Comparison of ENCODE assay signal across 8 cellular contexts in the genomic region with DNA sequence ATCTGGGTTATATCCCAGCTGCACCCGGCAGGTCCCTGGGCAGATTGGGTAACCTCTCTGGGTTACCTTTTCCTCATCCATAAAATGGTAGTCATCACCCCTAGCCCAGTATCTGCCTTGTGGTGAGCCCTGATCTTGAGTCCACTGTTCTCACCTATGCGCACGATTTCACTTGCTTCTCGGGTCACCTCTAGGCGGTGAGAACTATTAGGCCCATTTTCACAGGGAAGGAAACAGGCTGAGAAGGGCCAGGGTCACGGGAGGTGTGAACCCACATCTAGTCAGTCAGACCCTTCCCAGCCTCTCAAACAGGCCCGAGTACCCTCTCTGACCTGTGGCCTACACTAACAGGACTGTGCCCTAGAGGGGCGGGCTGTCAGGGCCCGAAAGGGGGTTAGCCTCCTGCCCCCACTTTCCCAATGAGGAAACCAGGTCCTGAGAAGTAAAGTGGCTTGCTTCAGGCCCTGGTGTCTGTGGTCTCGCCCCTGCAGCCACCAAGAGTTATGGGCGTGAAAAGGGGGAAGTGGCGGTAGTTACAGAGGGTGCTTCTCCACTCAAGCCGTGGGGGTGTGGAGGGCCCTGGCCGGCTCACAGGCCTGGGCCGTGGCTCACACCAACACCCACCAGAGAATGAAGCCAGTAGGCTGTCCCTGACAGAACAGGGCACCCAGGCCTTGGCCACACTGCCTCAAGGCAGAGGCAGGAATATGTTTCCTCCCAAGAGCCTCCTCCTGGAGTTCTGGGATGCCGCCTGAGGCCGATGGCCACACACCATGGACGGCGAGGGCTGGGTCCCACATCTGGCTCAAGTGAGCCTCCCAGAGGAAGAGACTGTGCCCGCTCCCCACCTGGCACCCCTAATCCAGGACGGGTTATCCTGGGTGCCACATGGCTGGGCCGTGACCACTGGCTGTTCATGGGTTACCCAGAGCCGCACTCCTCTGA. TPM values are rescaled to one million over a fixed set of nuclear protein-coding genes. Genes with fewer than 3 reads are reported as not detected.
DNase-seq lines count a peak whose midpoint lies in the region; ATAC-seq, FAIRE-seq and TF ChIP-seq lines count a peak whose summit lies in the region.

No MANE protein-coding gene starts in this region.

- TF ChIP-seq EP300 in H1 (IDR thresholded peaks at IDR 0.05; ENCODE audit: borderline replicate concordance in 1 of 2, low read depth in 2 of 2, low read length in 2 of 2): no peak

- CTCF ChIA-PET in H1 (lab: Charles Lee; ENCODE audit: partially characterized antibody): interaction anchor here (1.4 to 3.3 kb wide), 4 partner anchors 8 to 87 kb away, joined by 4 to 16 read pairs (median 8); no protein-coding TSS in a partner anchor

- H3K79me1 ChIP-seq in H1 (ENCODE audit: low read depth, low read length): no peaks in the 10 kb centered on the region

- TF ChIP-seq POLR2A in H1 (IDR thresholded peaks at IDR 0.05; ENCODE audit: control extremely low read depth in 1 of 2, low read depth in 2 of 2, low read length in 2 of 2): no peak

- H2BK5ac ChIP-seq in H1 (ENCODE audit: low read depth, low read length): no peak overlapping the region

- peak overlapping the region; percentile 66 to 83 (median 76) for H3K9ac ChIP-seq in BLaER1 treated with 17β-estradiol and CSF1 and Interleukin-3, amounts not matched to agents 10 nM and 100 nM
- H3K9ac ChIP-seq in H1 (replicated peaks in 1 of 4; ENCODE audit: extremely low read depth in 1 of 4, low read depth in 3 of 4, low read length in 3 of 4): no peak overlapping the region
- no peak overlapping the region for H3K9ac ChIP-seq in neural progenitor cell

- TF ChIP-seq CTCF in HL-60 (IDR thresholded peaks at IDR 0.05; ENCODE audit: insufficient read depth, low read length) (no peak), H1 (IDR thresholded peaks at IDR 0.05; ENCODE audit: control extremely low read depth in 1 of 3, insufficient read depth in 1 of 3, low read depth in 1 of 3, low read length in 3 of 3) (no peak), neural progenitor cell (IDR thresholded peaks at IDR 0.05) (no peak), osteocyte (IDR thresholded peaks at IDR 0.05) (no peak)

- H3K18ac ChIP-seq in H1 (ENCODE audit: extremely low read depth, low read length): no peak overlapping the region

- peak in 1 of 2 experiments; percentile 94 for DNase-seq in HL-60 (ENCODE audit: low read depth in 1 of 2, low spot score in 1 of 2)
- DNase-seq in H1 (ENCODE audit: low read depth in 1 of 2, low spot score in 2 of 2): no peak
- DNase-seq in AG08395 (ENCODE audit: low spot score): no peak
- DNase-seq in neural progenitor cell (ENCODE audit: low spot score): no peak
- no peak for DNase-seq in osteocyte (ENCODE audit: extremely low spot score, unreplicated experiment)
- no peak for DNase-seq in DMS53 (lab: John Stamatoyannopoulos, UW)

- peaks cover 23 to 98% (median 68%) of the 10 kb centered on the region in 11 experiments for H4K20me1 ChIP-seq in BLaER1 treated with 17β-estradiol and CSF1 and Interleukin-3, amounts not matched to agents 10 nM and 100 nM
- H4K20me1 ChIP-seq in H1 (replicated peaks in 1 of 2; ENCODE audit: control insufficient read depth in 1 of 2, insufficient read depth in 2 of 2, low read length in 2 of 2): no peaks in the 10 kb centered on the region
- no peaks in the 10 kb centered on the region for H4K20me1 ChIP-seq in neural progenitor cell (ENCODE audit: low read depth)

- peaks cover 13% of the 10 kb centered on the region for H3K27me3 Mint-ChIP-seq in neural progenitor cell (ENCODE audit: insufficient read depth, low read depth)
- H3K27me3 Mint-ChIP-seq in osteocyte (ENCODE audit: unreplicated experiment): no peaks in the 10 kb centered on the region

- H3K4me1 ChIP-seq in BLaER1 treated with 17β-estradiol and CSF1 and Interleukin-3, amounts not matched to agents 10 nM and 100 nM: peaks cover 88 to 98% (median 96%) of the 10 kb centered on the region in 10 experiments
- H3K4me1 ChIP-seq in H1 (replicated peaks in 1 of 4; ENCODE audit: control insufficient read depth in 3 of 4, insufficient read depth in 4 of 4, low read length in 3 of 4): peaks cover 0 to 4% (median 0%) of the 10 kb centered on the region in 4 experiments; a peak in 1 of 7 replicates
- H3K4me1 ChIP-seq in neural progenitor cell: peaks cover 6% of the 10 kb centered on the region

- H3K79me2 ChIP-seq in H1 (ENCODE audit: control insufficient read depth in 1 of 2, insufficient read depth in 2 of 2, low read length in 2 of 2) (no peaks in the 10 kb centered on the region), neural progenitor cell (ENCODE audit: low read depth) (no peaks in the 10 kb centered on the region)

- FAIRE-seq in H1 (lab: Jason Lieb, UNC): no peak

- no peaks in the 10 kb centered on the region for H3F3A ChIP-seq in neural progenitor cell (ENCODE audit: low read depth)

- H3K36me3 Mint-ChIP-seq in neural progenitor cell (no peaks in the 10 kb centered on the region), osteocyte (ENCODE audit: unreplicated experiment) (no peaks in the 10 kb centered on the region)

- H3K56ac ChIP-seq in H1 (replicated peaks; ENCODE audit: insufficient read length, low read depth, low read length): no peak overlapping the region

- no peak overlapping the region for H2BK15ac ChIP-seq in H1 (ENCODE audit: low read length)

- ATAC-seq in GM19351 (IDR thresholded peaks at IDR 0.05; ENCODE audit: unreplicated experiment): peak; percentile 72

- H4K8ac ChIP-seq in H1 (ENCODE audit: extremely low read depth, insufficient read depth, low read length): 0 out of 2 replicates have a peak overlapping the region, but pooled peaks have one; percentile 76

- peak overlapping the region in 9 of 10 experiments; percentile 7 to 62 (median 51); a peak in 12 of 20 replicates for H3K4me3 ChIP-seq in BLaER1 treated with 17β-estradiol and CSF1 and Interleukin-3, amounts not matched to agents 10 nM and 100 nM
- H3K4me3 ChIP-seq in HL-60 (replicated peaks; ENCODE audit: insufficient read depth, low read length) (no peak overlapping the region), H1 (ENCODE audit: extremely low read depth in 1 of 4, insufficient read depth in 2 of 4, low read depth in 3 of 4, low read length in 4 of 4) (no peak overlapping the region), neural progenitor cell (no peak overlapping the region)

- H2BK20ac ChIP-seq in H1 (ENCODE audit: low read length): no peak overlapping the region

- H3K4me2 ChIP-seq in BLaER1 treated with 17β-estradiol and CSF1 and Interleukin-3, amounts not matched to agents 10 nM and 100 nM: peak overlapping the region; percentile 91 to 98 (median 95)
- H3K4me2 ChIP-seq in H1 (ENCODE audit: insufficient read depth in 1 of 2, low read depth in 2 of 2, low read length in 2 of 2) (no peak overlapping the region), neural progenitor cell (no peak overlapping the region)

- WGBS in H1 (ENCODE audit: extremely low coverage in 1 of 2, insufficient coverage in 1 of 2, insufficient read length in 1 of 2, insufficient replicate concordance in 2 of 2, low coverage in 1 of 2, low lambda C conversion rate in 2 of 2, missing lambda C conversion rate in 1 of 2), 2 experiments: 89% methylated on average over 23 of the region's 23 CpGs; no CpG with 5 or more reads in 1 of the 2 experiments

- H3K4ac ChIP-seq in H1 (replicated peaks; ENCODE audit: insufficient read length, low read depth, low read length): no peak overlapping the region

- no peak for TF ChIP-seq RAD21 in H1 (IDR thresholded peaks at IDR 0.05 in 1 of 2, conservative IDR thresholded peaks at IDR 0.05 in 1 of 2; ENCODE audit: low read depth in 2 of 2, low read length in 2 of 2)

- no peaks in the 10 kb centered on the region for H3K27me3 ChIP-seq in BLaER1 treated with 17β-estradiol and CSF1 and Interleukin-3, amounts not matched to agents 10 nM and 100 nM
- H3K27me3 ChIP-seq in HL-60 (ENCODE audit: insufficient read depth, poor library complexity, severe bottlenecking) (no peaks in the 10 kb centered on the region), H1 (replicated peaks in 1 of 4; ENCODE audit: control insufficient read depth in 3 of 4, extremely low read depth in 1 of 4, insufficient read depth in 3 of 4, low read length in 3 of 4) (no peaks in the 10 kb centered on the region), neural progenitor cell (no peaks in the 10 kb centered on the region)

- H2AFZ ChIP-seq in H1 (ENCODE audit: low read length): no peak overlapping the region
- no peak overlapping the region for H2AFZ ChIP-seq in neural progenitor cell (replicated peaks)

- H2AK5ac ChIP-seq in H1 (ENCODE audit: low read depth, low read length): no peak overlapping the region

- no peak overlapping the region for H4K91ac ChIP-seq in H1 (replicated peaks; ENCODE audit: insufficient read length, low read length)

- H3K27ac ChIP-seq in BLaER1 treated with 17β-estradiol and CSF1 and Interleukin-3, amounts not matched to agents 10 nM and 100 nM: peak overlapping the region; percentile 63 to 96 (median 91)
- peak overlapping the region; percentile 64 for H3K27ac ChIP-seq in HL-60 (replicated peaks)
- no peak overlapping the region for H3K27ac ChIP-seq in H1 (ENCODE audit: low read depth, low read length)
- no peak overlapping the region for H3K27ac ChIP-seq in neural progenitor cell

- no peak overlapping the region for H4K5ac ChIP-seq in H1 (ENCODE audit: insufficient read length, low read depth, low read length)

- no peak overlapping the region for H2BK12ac ChIP-seq in H1 (ENCODE audit: low read depth, low read length)

- H3K9me3 Mint-ChIP-seq in neural progenitor cell (no peaks in the 10 kb centered on the region), osteocyte (ENCODE audit: unreplicated experiment) (no peaks in the 10 kb centered on the region)

- H3K27ac Mint-ChIP-seq in neural progenitor cell (no peak overlapping the region), osteocyte (ENCODE audit: unreplicated experiment) (no peak overlapping the region)

- H3K4me3 Mint-ChIP-seq in neural progenitor cell (no peak overlapping the region), osteocyte (ENCODE audit: unreplicated experiment) (no peak overlapping the region)

- H3K23ac ChIP-seq in H1 (ENCODE audit: insufficient read length): no peak overlapping the region

- no peaks in the 10 kb centered on the region for H3K9me3 ChIP-seq in BLaER1 treated with 17β-estradiol and CSF1 and Interleukin-3, amounts not matched to agents 10 nM and 100 nM (replicated peaks in 1 of 11)
- no peaks in the 10 kb centered on the region for H3K9me3 ChIP-seq in H1 (ENCODE audit: insufficient read depth in 2 of 2, low read depth in 1 of 2, low read length in 1 of 2)
- no peaks in the 10 kb centered on the region for H3K9me3 ChIP-seq in neural progenitor cell (ENCODE audit: low read depth)

- H3K4me1 Mint-ChIP-seq in neural progenitor cell (peaks cover 2% of the 10 kb centered on the region), osteocyte (ENCODE audit: unreplicated experiment) (peaks cover 2% of the 10 kb centered on the region)

- H3K14ac ChIP-seq in H1 (ENCODE audit: insufficient read length): no peak overlapping the region

- POLR2A ChIA-PET in H1 (lab: Charles Lee; ENCODE audit: partially characterized antibody): no interaction called here

- H3K23me2 ChIP-seq in H1 (ENCODE audit: low read depth, low read length): peaks cover 5% of the 10 kb centered on the region; the same call in 1 of the 2 replicates

- H2BK120ac ChIP-seq in H1 (replicated peaks; ENCODE audit: low read depth, low read length): no peak overlapping the region

- peaks cover 0 to 58% (median 46%) of the 10 kb centered on the region in 11 experiments; a peak in 16 of 22 replicates for H3K36me3 ChIP-seq in BLaER1 treated with 17β-estradiol and CSF1 and Interleukin-3, amounts not matched to agents 10 nM and 100 nM
- H3K36me3 ChIP-seq in H1 (ENCODE audit: control insufficient read depth in 2 of 4, insufficient read depth in 4 of 4, low read length in 3 of 4): no peaks in the 10 kb centered on the region
- no peaks in the 10 kb centered on the region for H3K36me3 ChIP-seq in neural progenitor cell

RNA-seq across cellular contexts. Expression of gene PSTPIP1, which starts 19.5 kb away (rescaled TPM):
- 0.63 and 1.8 TPM in 2 replicates for total RNA-seq in H1 (2021; fragmentation: NEBNext Ultra II Directional; extraction: Animal tissue kit (Norgen Biotek cat#: 25700))
- 1.6 and 3.0 TPM in 2 replicates for polyA plus RNA-seq in H1 (2011; rRNA removed)
- polyA plus RNA-seq in H1 (2011; cell fraction: cytosol; rRNA removed): 2.1 TPM
- 4.1 TPM for polyA plus RNA-seq in H1 (2011; cell fraction: nucleus; rRNA removed)
- 1.2 to 3.1 TPM (median 2.2 TPM) in 3 of 4 replicates, not detected in the other for polyA plus RNA-seq in H1 (2012, experiment 1 of 2)
- polyA plus RNA-seq in H1 (2012, experiment 2 of 2): 1.1 TPM
- polyA plus RNA-seq in H1 (2013, experiment 1 of 2): 0.95 TPM
- 1.7 TPM for polyA plus RNA-seq in H1 (2013, experiment 2 of 2)
- polyA minus RNA-seq in H1 (2011; rRNA and poly(A)+ RNA removed): 0.32 and 0.60 TPM in 2 replicates
- not detected for polyA minus RNA-seq in H1 (2011; cell fraction: cytosol; rRNA and poly(A)+ RNA removed)
- polyA minus RNA-seq in H1 (2011; cell fraction: nucleus; rRNA and poly(A)+ RNA removed): 1.1 TPM
- total RNA-seq in neural progenitor cell (ENCODE audit: low replicate concordance) (0.19 and 0.77 TPM in 2 replicates), osteocyte (not detected in 2 replicates)

RNA-seq across cellular contexts. Expression of gene TSPAN3, which starts 56.5 kb away (rescaled TPM):
- 107 and 112 TPM in 2 replicates for total RNA-seq in H1 (2021; fragmentation: NEBNext Ultra II Directional; extraction: Animal tissue kit (Norgen Biotek cat#: 25700))
- 172 and 238 TPM in 2 replicates for polyA plus RNA-seq in H1 (2011; rRNA removed)
- 185 TPM for polyA plus RNA-seq in H1 (2011; cell fraction: cytosol; rRNA removed)
- polyA plus RNA-seq in H1 (2011; cell fraction: nucleus; rRNA removed): 71.9 TPM
- 145 to 155 TPM (median 153 TPM) in 4 replicates for polyA plus RNA-seq in H1 (2012, experiment 1 of 2)
- polyA plus RNA-seq in H1 (2012, experiment 2 of 2): 35.1 TPM
- polyA plus RNA-seq in H1 (2013, experiment 1 of 2): 119 TPM
- 154 TPM for polyA plus RNA-seq in H1 (2013, experiment 2 of 2)
- 197 and 215 TPM in 2 replicates for polyA minus RNA-seq in H1 (2011; rRNA and poly(A)+ RNA removed)
- 77.6 TPM for polyA minus RNA-seq in H1 (2011; cell fraction: cytosol; rRNA and poly(A)+ RNA removed)
- polyA minus RNA-seq in H1 (2011; cell fraction: nucleus; rRNA and poly(A)+ RNA removed): 44.1 TPM
- 331 and 474 TPM in 2 replicates for total RNA-seq in neural progenitor cell (ENCODE audit: low replicate concordance)
- 262 and 296 TPM in 2 replicates for total RNA-seq in osteocyte

Comparison
In these comparisons a context has a peak if more than half of its experiments do, and no peak if none do; other contexts are left out.
1. H3K27ac ChIP-seq: peak in BLaER1 treated with 17β-estradiol and CSF1 and Interleukin-3, amounts not matched to agents 10 nM and 100 nM (11 of 11) and HL-60 (single experiment); none in H1 (single experiment) and neural progenitor cell (single experiment).
2. H3K4me2 ChIP-seq: peak in BLaER1 treated with 17β-estradiol and CSF1 and Interleukin-3, amounts not matched to agents 10 nM and 100 nM (11 of 11); none in H1 (0 of 2) and neural progenitor cell (single experiment).
3. H3K4me3 ChIP-seq: peak in BLaER1 treated with 17β-estradiol and CSF1 and Interleukin-3, amounts not matched to agents 10 nM and 100 nM (9 of 10); none in HL-60 (single experiment), H1 (0 of 4) and neural progenitor cell (single experiment).
4. H3K9ac ChIP-seq: peak in BLaER1 treated with 17β-estradiol and CSF1 and Interleukin-3, amounts not matched to agents 10 nM and 100 nM (11 of 11); none in H1 (0 of 4) and neural progenitor cell (single experiment).